ENCODE assay signal across 8 cellular contexts in genomic region chr19:1884291-1884718, GRCh38. TPM values are rescaled to one million over a fixed set of nuclear protein-coding genes. Genes with fewer than 3 reads are reported as not detected.
DNase-seq lines count a peak whose midpoint lies in the region; ATAC-seq and TF ChIP-seq lines count a peak whose summit lies in the region.

No MANE protein-coding gene starts in this region.

- TF ChIP-seq CTCF in A673 (conservative IDR thresholded peaks at IDR 0.05; ENCODE audit: low read depth, low read length) = no peak
- no peak for TF ChIP-seq CTCF in LNCaP clone FGC (IDR thresholded peaks at IDR 0.05; ENCODE audit: control insufficient read depth, extremely low read depth, insufficient read depth)
- TF ChIP-seq CTCF in MCF 10A (IDR thresholded peaks at IDR 0.05; ENCODE audit: unreplicated experiment) = no peak

- H3K36me3 ChIP-seq in A673 (ENCODE audit: insufficient read depth, low read length, poor library complexity, severe bottlenecking) = no peaks in the 10 kb centered on the region
- peaks cover 15% of the 10 kb centered on the region for H3K36me3 ChIP-seq in mesodermal cell (ENCODE audit: control insufficient read depth, insufficient read depth, low read length)
- no peaks in the 10 kb centered on the region for H3K36me3 ChIP-seq in aorta (ENCODE audit: control insufficient read depth in 1 of 2, insufficient read depth in 2 of 2, low read length in 1 of 2)

- no peaks in the 10 kb centered on the region for H3K36me3 Mint-ChIP-seq in MCF 10A (ENCODE audit: insufficient read depth, unreplicated experiment)

- H3K27ac ChIP-seq in A673 (ENCODE audit: low read depth, low read length, poor library complexity, severe bottlenecking) (peak overlapping the region; percentile 64), mesodermal cell (ENCODE audit: low read depth, low read length, severe bottlenecking) (no peak overlapping the region), aorta (ENCODE audit: low read depth in 1 of 2, low read length in 2 of 2) (no peak overlapping the region)

- CTCF ChIA-PET in A673 (lab: Charles Lee) = interaction anchor here (0.6 kb wide), 1 partner anchor 44 kb away, joined by 9 read pairs; no protein-coding TSS in a partner anchor
- CTCF ChIA-PET in MCF 10A (lab: Yijun Ruan, JAX) = interaction anchor here (0.6 to 1.2 kb wide), 4 partner anchors 13 to 213 kb away, joined by 3 to 4 read pairs (median 4); no protein-coding TSS in a partner anchor

- H3K4me3 ChIP-seq in A673 (ENCODE audit: low read depth, low read length, poor library complexity, severe bottlenecking) = peak overlapping the region; percentile 94
- H3K4me3 ChIP-seq in LNCaP clone FGC (ENCODE audit: low read depth, low read length) = peak overlapping the region; percentile 98
- peak overlapping the region; percentile 82 for H3K4me3 ChIP-seq in mesodermal cell (ENCODE audit: extremely low read depth, insufficient read depth, low read length, poor library complexity, severe bottlenecking)
- peak overlapping the region; percentile 35 to 88 for H3K4me3 ChIP-seq in aorta (ENCODE audit: low read length in 2 of 2)

- BruUV-seq in A673 (replicated peaks; lab: Mats Ljungman, UMichigan) (no TSS peak), MCF 10A (replicated peaks; lab: Mats Ljungman, UMichigan) (TSS peak; percentile 49)

- peaks cover 22% of the 10 kb centered on the region for H3K4me1 Mint-ChIP-seq in MCF 10A (ENCODE audit: insufficient read depth, unreplicated experiment)

- POLR2A ChIA-PET in A673 (lab: Charles Lee; ENCODE audit: low non-redundant PET) (interaction anchor here (0.6 kb wide), 1 partner anchor 488 kb away, joined by 3 read pairs; no protein-coding TSS in a partner anchor), MCF 10A (lab: Yijun Ruan, JAX) (interaction anchor here (0.5 to 3.0 kb wide), 15 partner anchors 9 to 867 kb away, joined by 3 to 35 read pairs (median 3); no protein-coding TSS in a partner anchor)

- WGBS in mesodermal cell (ENCODE audit: insufficient coverage in 2 of 2), 2 experiments = 19 to 34% methylated on average over 9 of the region's 11 CpGs
- 4% methylated on average over 11 of the region's 11 CpGs for WGBS in aorta, 2 donors

- peak overlapping the region; percentile 85 for H3K4me3 Mint-ChIP-seq in MCF 10A (ENCODE audit: unreplicated experiment)

- no peaks in the 10 kb centered on the region for H3K27me3 ChIP-seq in A673 (replicated peaks; ENCODE audit: insufficient read depth, low read depth, low read length, poor library complexity)
- H3K27me3 ChIP-seq in aorta (ENCODE audit: control insufficient read depth in 1 of 2, insufficient read depth in 2 of 2, low read length in 1 of 2) = no peaks in the 10 kb centered on the region

- no peaks in the 10 kb centered on the region for H3K27me3 Mint-ChIP-seq in MCF 10A (ENCODE audit: insufficient read depth, unreplicated experiment)

- intact Hi-C loops in A673 (cut with micrococcal nuclease; ENCODE audit: unreplicated experiment) = no loop called here
- intact Hi-C loops in MCF 10A (cut with micrococcal nuclease) = no loop called here
- intact Hi-C loops in aorta (cut with DNase I) = no loop called here

- H3K4me1 ChIP-seq in A673 (ENCODE audit: insufficient read depth, low read length, poor library complexity, severe bottlenecking) (peaks cover 7% of the 10 kb centered on the region), mesodermal cell (ENCODE audit: control insufficient read depth, insufficient read depth, low read length, poor library complexity, severe bottlenecking) (peaks cover 37% of the 10 kb centered on the region), aorta (ENCODE audit: control insufficient read depth in 1 of 2, insufficient read depth in 2 of 2, low read length in 2 of 2) (no peaks in the 10 kb centered on the region)

- ATAC-seq in aorta (ENCODE audit: low FRiP score) (no peak), HG03159 (IDR thresholded peaks at IDR 0.05; ENCODE audit: unreplicated experiment) (no peak)

- H3K9me3 ChIP-seq in A673 (ENCODE audit: low read depth, low read length, poor library complexity, severe bottlenecking) = no peaks in the 10 kb centered on the region
- no peaks in the 10 kb centered on the region for H3K9me3 ChIP-seq in mesodermal cell (ENCODE audit: control insufficient read depth, low read length)
- H3K9me3 ChIP-seq in aorta (ENCODE audit: control insufficient read depth, low read length) = no peaks in the 10 kb centered on the region

- no peak for DNase-seq in A673 (ENCODE audit: low spot score)
- no peak for DNase-seq in LNCaP clone FGC (ENCODE audit: low read depth)
- no peak for DNase-seq in MCF 10A (ENCODE audit: unreplicated experiment)
- no peak for DNase-seq in aorta
- DNase-seq in NCI-H146 treated with DMSO at 0.1 percent for 48 hours (lab: John Stamatoyannopoulos, UW; ENCODE audit: unreplicated experiment) = no peak
- DNase-seq in stimulated activated CD4-positive, alpha-beta T cell treated with anti-CD3 and anti-CD28 coated beads, Interleukin-4, amount 100 ng/mL, for 4 hours = no peak

- H3K9me3 Mint-ChIP-seq in MCF 10A (ENCODE audit: unreplicated experiment) = no peaks in the 10 kb centered on the region

- H3K27ac Mint-ChIP-seq in MCF 10A (ENCODE audit: low read depth, unreplicated experiment) = peak overlapping the region; percentile 87

RNA-seq across cellular contexts. Expression of gene ABHD17A, which starts 1.0 kb away (rescaled TPM):
- total RNA-seq in A673 (2021) (56.9 and 60.0 TPM in 2 replicates), MCF 10A (2022) (38.9 and 39.5 TPM in 2 replicates), aorta (10 to 100 TPM; 54.8 to 64.6 TPM)
- polyA plus RNA-seq in mesodermal cell (2013, experiment 1 of 2) = 82.9 TPM
- 63.1 TPM for polyA plus RNA-seq in mesodermal cell (2013, experiment 2 of 2)
- polyA plus RNA-seq in aorta = 100 to 1,000 TPM in 1 of 2 donors, 10 to 100 TPM in 1; 48.8 to 116 TPM

RNA-seq across cellular contexts. Expression of gene ADAT3, which starts 20.9 kb away (rescaled TPM):
- total RNA-seq in A673 (2021) (14.1 and 18.0 TPM in 2 replicates), MCF 10A (2022) (6.8 and 6.9 TPM in 2 replicates), aorta (1 to 10 TPM; 3.3 to 5.5 TPM)
- 2.6 TPM for polyA plus RNA-seq in mesodermal cell (2013, experiment 1 of 2)
- 2.7 TPM for polyA plus RNA-seq in mesodermal cell (2013, experiment 2 of 2)
- polyA plus RNA-seq in aorta = 1 to 10 TPM; 1.5 to 5.6 TPM

RNA-seq across cellular contexts. Expression of gene SCAMP4, which starts 20.9 kb away (rescaled TPM):
- total RNA-seq in A673 (2021) (88.4 and 98.8 TPM in 2 replicates), MCF 10A (2022) (48.7 and 67.2 TPM in 2 replicates), aorta (10 to 100 TPM; 38.8 to 49.6 TPM)
- 46.9 TPM for polyA plus RNA-seq in mesodermal cell (2013, experiment 1 of 2)
- polyA plus RNA-seq in mesodermal cell (2013, experiment 2 of 2) = 42.3 TPM
- 10 to 100 TPM; 10.1 to 19.1 TPM for polyA plus RNA-seq in aorta

RNA-seq across cellular contexts. Expression of gene KLF16, which starts 20.9 kb away (rescaled TPM):
- total RNA-seq in A673 (2021) (46.8 and 49.1 TPM in 2 replicates), MCF 10A (2022) (27.0 and 45.5 TPM in 2 replicates), aorta (10 to 100 TPM; 17.3 to 18.3 TPM)
- 24.9 TPM for polyA plus RNA-seq in mesodermal cell (2013, experiment 1 of 2)
- 18.9 TPM for polyA plus RNA-seq in mesodermal cell (2013, experiment 2 of 2)
- 1 to 10 TPM; 5.1 to 6.6 TPM for polyA plus RNA-seq in aorta

RNA-seq across cellular contexts. Expression of gene REXO1, which starts 36.0 kb away (rescaled TPM):
- 50.6 and 53.0 TPM in 2 replicates for total RNA-seq in A673 (2021)
- total RNA-seq in MCF 10A (2022) = 28.7 and 36.4 TPM in 2 replicates
- polyA plus RNA-seq in mesodermal cell (2013, experiment 1 of 2) = 23.2 TPM
- polyA plus RNA-seq in mesodermal cell (2013, experiment 2 of 2) = 21.6 TPM
- total RNA-seq in aorta = 10 to 100 TPM; 27.7 to 29.9 TPM
- polyA plus RNA-seq in aorta = 10 to 100 TPM in 1 of 2 donors, 1 to 10 TPM in 1; 4.8 to 25.6 TPM
